Comparison of ENCODE assay signal across 18 cellular contexts in the genomic region with DNA sequence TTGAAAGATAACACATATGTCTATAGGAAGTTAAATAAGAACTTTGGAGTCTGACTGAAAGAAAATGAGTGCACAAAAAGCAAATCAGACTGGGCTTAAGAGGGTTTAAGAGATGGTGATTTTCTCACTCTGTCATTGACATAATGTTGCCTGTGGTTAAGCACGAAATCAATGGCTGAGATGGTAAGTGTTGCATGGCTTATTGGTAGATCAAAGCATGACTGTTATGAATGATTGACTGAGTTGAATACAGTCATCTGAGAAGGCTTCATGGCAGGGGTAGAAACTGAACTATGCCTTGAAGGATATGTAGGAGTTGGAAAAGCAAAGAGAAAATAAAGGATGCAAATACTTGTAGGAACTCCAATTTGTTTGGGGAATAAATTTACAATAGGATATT.
"Had no signal": no experiment of that assay in that cellular context is flagged by ENCODE, and none has a peak within 500 bp of the region (broad histone marks: within the 10 kb centered on the region; RNA-seq: fewer than 3 reads in every experiment).

No MANE protein-coding gene starts in this region.

- H3K4me3 ChIP-seq: hepatocyte, lung, right atrium auricular region, stomach had no signal

- H3K4me3 Mint-ChIP-seq: dendritic cell treated with granulocyte-macrophage colony-stimulating factor and Interleukin-4, amounts not matched to agents 40 ng/mL and 50 ng/mL, for 4 days; natural killer cell treated with Interleukin-12 subunit alpha and Interleukin-12 subunit beta and Interleukin-15 and Interleukin-18, amount 100 ng/mL, for 72 hours had no signal

- H3K27ac ChIP-seq: hepatocyte, right atrium auricular region, stomach had no signal

- DNase-seq: foreskin melanocyte; head of caudate nucleus; kidney; left colon; left ventricle myocardium superior; mesenchymal stem cell; midbrain; small intestine; stimulated activated CD4-positive, alpha-beta T cell treated with anti-CD3 and anti-CD28 coated beads, Interleukin-12 subunit alpha, Interleukin-12 subunit beta, amount 100 ng/mL, for 4 hours; stimulated activated naive CD4-positive, alpha-beta T cell; stomach; substantia nigra; trophoblast cell had no signal

- H3K36me3 ChIP-seq: right atrium auricular region, stomach had no signal

- ATAC-seq: left colon; left ventricle myocardium superior; natural killer cell treated with Interleukin-12 subunit alpha and Interleukin-12 subunit beta and Interleukin-15 and Interleukin-18, amount 100 ng/mL, for 72 hours had no signal

- H3K27ac Mint-ChIP-seq: dendritic cell treated with granulocyte-macrophage colony-stimulating factor and Interleukin-4, amounts not matched to agents 40 ng/mL and 50 ng/mL, for 4 days; natural killer cell treated with Interleukin-12 subunit alpha and Interleukin-12 subunit beta and Interleukin-15 and Interleukin-18, amount 100 ng/mL, for 72 hours had no signal

- H3K27me3 Mint-ChIP-seq: dendritic cell treated with granulocyte-macrophage colony-stimulating factor and Interleukin-4, amounts not matched to agents 40 ng/mL and 50 ng/mL, for 4 days; natural killer cell treated with Interleukin-12 subunit alpha and Interleukin-12 subunit beta and Interleukin-15 and Interleukin-18, amount 100 ng/mL, for 72 hours had no signal

- H3K27me3 ChIP-seq: hepatocyte, right atrium auricular region, stomach had no signal

- H3K4me1 ChIP-seq: right atrium auricular region, stomach had no signal

- H3K9me3 ChIP-seq: right atrium auricular region, stomach had no signal

- H3K36me3 Mint-ChIP-seq: natural killer cell treated with Interleukin-12 subunit alpha and Interleukin-12 subunit beta and Interleukin-15 and Interleukin-18, amount 100 ng/mL, for 72 hours had no signal
